15 cellular contexts compared by ENCODE assay signal in the genomic region with DNA sequence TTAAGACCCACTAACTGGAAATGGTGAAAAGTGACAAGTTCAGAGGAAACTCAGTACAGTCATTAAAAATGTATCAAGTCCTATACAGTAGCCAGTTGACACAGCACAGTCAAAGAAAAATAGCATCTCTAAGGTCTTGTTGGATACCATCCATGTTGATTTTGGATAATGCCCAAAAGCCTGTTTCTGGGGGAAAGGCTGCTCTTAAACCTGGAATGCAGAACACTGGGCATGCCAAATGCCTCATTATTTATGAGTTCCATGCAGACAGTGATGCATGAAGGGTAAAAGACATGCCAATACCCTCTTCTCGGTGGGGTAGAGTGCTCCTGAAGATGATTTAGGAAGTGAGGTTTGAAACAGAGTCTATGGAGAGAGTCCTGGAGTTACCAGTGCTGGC. TPM values are rescaled to one million over a fixed set of nuclear protein-coding genes. Genes with fewer than 3 reads are reported as not detected.
DNase-seq lines count a peak whose midpoint lies in the region; ATAC-seq and TF ChIP-seq lines count a peak whose summit lies in the region.
"Had no signal": no experiment of that assay in that cellular context is flagged by ENCODE, and none has a peak within 500 bp of the region (broad histone marks: within the 10 kb centered on the region; RNA-seq: fewer than 3 reads in every experiment).

No MANE protein-coding gene starts in this region.

- no peaks in the 10 kb centered on the region for H3K27me3 ChIP-seq in brain microvascular endothelial cell (replicated peaks)

- TF ChIP-seq CTCF in brain microvascular endothelial cell (IDR thresholded peaks at IDR 0.05; ENCODE audit: low read depth, low read length, missing control alignments) = no peak

- no peak for ATAC-seq in HG03135 (IDR thresholded peaks at IDR 0.05; ENCODE audit: unreplicated experiment)
- ATAC-seq in HG02938 (IDR thresholded peaks at IDR 0.05; ENCODE audit: unreplicated experiment) = no peak
- no peak for ATAC-seq in GM21825 (IDR thresholded peaks at IDR 0.05; ENCODE audit: unreplicated experiment)
- ATAC-seq: activated naive CD4-positive, alpha-beta T cell treated with anti-CD3 and anti-CD28 coated beads, Interleukin-2, amount 50 U/mL, for 72 hours had no signal

- DNase-seq in Caki2 (ENCODE audit: low read depth) = peak; percentile 74
- peak; percentile 69 for DNase-seq in NCI-H1092 treated with DMSO at 0.1 percent for 48 hours (lab: John Stamatoyannopoulos, UW)
- peak; percentile 62 for DNase-seq in brain microvascular endothelial cell
- peak; percentile 73 for DNase-seq in kidney glomerular epithelial cell (lab: John Stamatoyannopoulos, UW)
- DNase-seq in stimulated activated CD4-positive, alpha-beta T cell treated with anti-CD3 and anti-CD28 coated beads, Interleukin-4, amount 100 ng/mL, for 4 hours = no peak
- DNase-seq: effector CD4-positive, alpha-beta T cell; Kasumi-1; nephron progenitor cell; stimulated activated CD4-positive, alpha-beta T cell treated with anti-CD3 and anti-CD28 coated beads, Interleukin-2, amount 100 ng/mL, for 24 hours had no signal

- no peak overlapping the region for H3K4me3 ChIP-seq in brain microvascular endothelial cell (ENCODE audit: low read depth, low read length)

- H3K36me3 ChIP-seq in brain microvascular endothelial cell (replicated peaks) = no peaks in the 10 kb centered on the region

- in situ Hi-C loops in Caki2 (cut with HindIII; ENCODE audit: low pct_unique_long_range_greater_than_20kb, low sequenced_read_pairs) = no loop called here
- in situ Hi-C loops in brain microvascular endothelial cell (cut with HindIII; ENCODE audit: low pct_ligation_motif_present, low sequenced_read_pairs) = no loop called here

- H3K27ac ChIP-seq in brain microvascular endothelial cell = no peak overlapping the region
- H3K27ac ChIP-seq: C4-2B had no signal

RNA-seq across cellular contexts. Expression of a gene that starts 29.6 kb away (rescaled TPM):
- 0.95 TPM in 1 of 2 replicates, not detected in the other for total RNA-seq in Caki2 (2014; rRNA removed; shearing (Covaris generic); ENCODE audit: low replicate concordance)
- total RNA-seq: activated naive CD4-positive, alpha-beta T cell treated with anti-CD3 and anti-CD28 coated beads, Interleukin-2, amount 50 U/mL, for 72 hours; T-helper 1 cell treated with Interleukin-12 subunit alpha and Interleukin-12 subunit beta and Interleukin-4 antibody, amounts not matched to agents 30 ng/mL and 1 ng/mL, for 36 hours had no signal

Comparison
In these comparisons a context has a peak if more than half of its experiments do, and no peak if none do; other contexts are left out.
1. DNase-seq: peak in Caki2 (single experiment), NCI-H1092 treated with DMSO at 0.1 percent for 48 hours (single experiment), brain microvascular endothelial cell (single experiment) and kidney glomerular epithelial cell (single experiment); none in stimulated activated CD4-positive, alpha-beta T cell treated with anti-CD3 and anti-CD28 coated beads, Interleukin-4, amount 100 ng/mL, for 4 hours (0 of 2).